In the genomic region with DNA sequence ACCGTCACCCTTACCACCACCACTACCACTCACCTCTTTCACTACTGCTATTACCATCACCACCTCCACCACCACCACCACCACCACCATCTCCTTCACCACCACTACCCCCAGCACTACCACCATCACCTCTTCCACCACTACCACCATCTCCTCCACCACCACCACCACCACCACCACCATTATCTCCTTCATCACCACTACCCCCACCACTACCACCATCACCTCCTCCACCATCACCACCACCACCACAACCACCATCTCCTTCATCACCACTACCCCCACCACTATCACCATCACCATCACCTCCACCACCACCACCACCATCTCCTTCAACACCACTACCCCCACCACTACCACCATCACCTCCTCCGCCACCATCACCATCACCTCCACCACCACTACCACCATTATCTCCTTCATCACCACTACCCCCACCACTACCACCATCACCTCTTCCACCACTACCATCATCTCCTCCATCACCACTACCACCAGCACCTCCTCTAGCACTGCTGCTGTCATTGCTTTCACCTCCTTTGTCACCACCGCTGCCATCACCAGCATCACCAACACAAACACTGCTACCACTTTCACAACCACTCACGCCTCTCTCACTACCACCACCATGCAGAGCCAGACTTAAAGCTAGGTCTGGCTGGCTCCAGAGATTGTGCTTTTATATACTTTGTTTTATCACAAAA, we compare ENCODE assay signal across 1 cellular context.
TF ChIP-seq lines count a peak whose summit lies in the region.

No MANE protein-coding gene starts in this region.

TF ChIP-seq in IMR-90, 13 proteins besides CTCF, POLR2A, EP300 and RAD21 (continued from another document):
- TF ChIP-seq, protein P1, sequence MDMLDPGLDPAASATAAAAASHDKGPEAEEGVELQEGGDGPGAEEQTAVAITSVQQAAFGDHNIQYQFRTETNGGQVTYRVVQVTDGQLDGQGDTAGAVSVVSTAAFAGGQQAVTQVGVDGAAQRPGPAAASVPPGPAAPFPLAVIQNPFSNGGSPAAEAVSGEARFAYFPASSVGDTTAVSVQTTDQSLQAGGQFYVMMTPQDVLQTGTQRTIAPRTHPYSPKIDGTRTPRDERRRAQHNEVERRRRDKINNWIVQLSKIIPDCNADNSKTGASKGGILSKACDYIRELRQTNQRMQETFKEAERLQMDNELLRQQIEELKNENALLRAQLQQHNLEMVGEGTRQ (IDR thresholded peaks at IDR 0.05; ENCODE audit: low read depth, low read length) = no peak
- TF ChIP-seq SMC3 (IDR thresholded peaks at IDR 0.05; ENCODE audit: low read depth, low read length) (no peak), MAZ (IDR thresholded peaks at IDR 0.05; ENCODE audit: borderline replicate concordance, low read depth, low read length) (no peak), MAFK (IDR thresholded peaks at IDR 0.05; ENCODE audit: low read depth, low read length) (no peak), NFE2L2 (IDR thresholded peaks at IDR 0.05; ENCODE audit: low read depth, low read length) (no peak), FOS (IDR thresholded peaks at IDR 0.05; ENCODE audit: low read depth, low read length) (no peak), MXI1 (IDR thresholded peaks at IDR 0.05; ENCODE audit: borderline replicate concordance, low read depth, low read length) (no peak)
- TF ChIP-seq, protein P2, sequence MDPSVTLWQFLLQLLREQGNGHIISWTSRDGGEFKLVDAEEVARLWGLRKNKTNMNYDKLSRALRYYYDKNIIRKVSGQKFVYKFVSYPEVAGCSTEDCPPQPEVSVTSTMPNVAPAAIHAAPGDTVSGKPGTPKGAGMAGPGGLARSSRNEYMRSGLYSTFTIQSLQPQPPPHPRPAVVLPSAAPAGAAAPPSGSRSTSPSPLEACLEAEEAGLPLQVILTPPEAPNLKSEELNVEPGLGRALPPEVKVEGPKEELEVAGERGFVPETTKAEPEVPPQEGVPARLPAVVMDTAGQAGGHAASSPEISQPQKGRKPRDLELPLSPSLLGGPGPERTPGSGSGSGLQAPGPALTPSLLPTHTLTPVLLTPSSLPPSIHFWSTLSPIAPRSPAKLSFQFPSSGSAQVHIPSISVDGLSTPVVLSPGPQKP (IDR thresholded peaks at IDR 0.05; ENCODE audit: borderline replicate concordance, low read depth, low read length) = no peak
